Comparison of ENCODE assay signal across 25 cellular contexts in the genomic region with DNA sequence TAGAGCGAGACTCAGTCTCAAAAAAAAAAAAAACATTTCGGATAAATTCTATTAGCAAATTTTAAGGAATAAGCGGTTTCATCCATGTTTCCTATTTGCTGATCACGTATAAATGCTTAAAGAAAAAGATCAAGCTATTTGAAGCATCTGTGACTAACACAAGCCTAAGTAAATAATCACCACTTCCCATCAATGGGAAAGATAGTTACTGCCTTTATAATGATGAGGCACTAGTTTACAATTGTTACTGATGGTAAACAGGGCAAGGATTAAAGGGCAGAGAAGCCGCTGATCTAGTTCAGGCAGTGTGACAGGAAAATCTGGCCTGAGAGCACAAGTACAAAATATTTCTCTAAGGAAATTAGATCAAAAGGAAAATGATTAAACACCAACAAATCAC. TPM values are rescaled to one million over a fixed set of nuclear protein-coding genes. Genes with fewer than 3 reads are reported as not detected.
A peak's percentile ranks its signal among the peaks of the same experiment; 100 is the strongest.
DNase-seq lines count a peak whose midpoint lies in the region; ATAC-seq and TF ChIP-seq lines count a peak whose summit lies in the region.
"Had no signal": no experiment of that assay in that cellular context is flagged by ENCODE, and none has a peak within 500 bp of the region (broad histone marks: within the 10 kb centered on the region; RNA-seq: fewer than 3 reads in every experiment).

No MANE protein-coding gene starts in this region.

- H3K36me3 ChIP-seq in HUES6 (ENCODE audit: control insufficient read depth, insufficient read depth, low read length), result peaks cover 56% of the 10 kb centered on the region
- H3K36me3 ChIP-seq in liver (ENCODE audit: control insufficient read depth in 4 of 4, insufficient read depth in 3 of 4, low read depth in 1 of 4, low read length in 3 of 4), result peaks cover 2 to 21% (median 8%) of the 10 kb centered on the region in 4 donors

- peak; percentile 17 to 31 for TF ChIP-seq RAD21 in liver (IDR thresholded peaks at IDR 0.05)

- CTCF ChIA-PET in RWPE1 (lab: Yijun Ruan, JAX), result no interaction called here

- peak; percentile 76 for DNase-seq in epithelial cell of esophagus (ENCODE audit: low read depth)
- no peak for DNase-seq in NCI-H1105 treated with DMSO at 0.1 percent for 48 hours (lab: John Stamatoyannopoulos, UW)
- DNase-seq in activated CD4-positive, alpha-beta T cell treated with anti-CD3 and anti-CD28 coated beads for 4 hours, result no peak
- no peak for DNase-seq in RWPE1 (ENCODE audit: low spot score)
- DNase-seq in omental fat pad (ENCODE audit: low spot score), result no peak
- DNase-seq: DND-41, GOT3, HCEC 1CT, MV-4-11, NCI-H1694 treated with DMSO at 0.1 percent for 48 hours, NCI-H2081 treated with DMSO at 0.1 percent for 48 hours, NCI-H2171 treated with DMSO at 0.1 percent for 48 hours, NCI-H524 treated with DMSO at 0.1 percent for 48 hours, NCI-H82, Peyer's patch had no signal

- no peaks in the 10 kb centered on the region for H3K9me3 ChIP-seq in HUES6 (ENCODE audit: control insufficient read depth, insufficient read depth, low read depth, low read length)
- no peaks in the 10 kb centered on the region for H3K9me3 ChIP-seq in liver (ENCODE audit: control insufficient read depth in 4 of 4, low read length in 3 of 4)
- H3K9me3 ChIP-seq: Peyer's patch, SJSA1 had no signal

- H3K4me1 ChIP-seq in HUES6 (ENCODE audit: control insufficient read depth, insufficient read depth, low read length) (peaks cover 4% of the 10 kb centered on the region; the same call in 1 of the 2 replicates), liver (ENCODE audit: control insufficient read depth in 4 of 4, insufficient read depth in 4 of 4, low read length in 3 of 4) (peaks cover 14 to 34% (median 19%) of the 10 kb centered on the region in 4 donors)
- H3K4me1 ChIP-seq: Peyer's patch, SJSA1 had no signal

- H3K4me3 ChIP-seq in HUES6 (ENCODE audit: low read depth, low read length) (no peak overlapping the region), epithelial cell of esophagus (ENCODE audit: low read length) (no peak overlapping the region), liver (ENCODE audit: low read depth in 1 of 3, low read length in 3 of 3) (no peak overlapping the region)
- H3K4me3 ChIP-seq: GM12878, Peyer's patch, SJSA1 had no signal

- H3K27me3 ChIP-seq in HUES6 (ENCODE audit: control insufficient read depth, insufficient read depth, low read length), result no peaks in the 10 kb centered on the region
- no peaks in the 10 kb centered on the region for H3K27me3 ChIP-seq in liver (ENCODE audit: control insufficient read depth in 4 of 4, insufficient read depth in 4 of 4, low read length in 3 of 4)
- H3K27me3 ChIP-seq: Peyer's patch, SJSA1 had no signal

- TF ChIP-seq CTCF in 22Rv1 (IDR thresholded peaks at IDR 0.05) (no peak), epithelial cell of esophagus (IDR thresholded peaks at IDR 0.05; ENCODE audit: insufficient read depth, low read depth, low read length, missing control alignments) (no peak), liver (IDR thresholded peaks at IDR 0.05; ENCODE audit: low read depth, low read length, missing input control) (no peak), RWPE1 (conservative IDR thresholded peaks at IDR 0.05; ENCODE audit: low read depth) (no peak), omental fat pad (IDR thresholded peaks at IDR 0.05) (no peak)

- POLR2A ChIA-PET in RWPE1 (lab: Yijun Ruan, JAX; ENCODE audit: low non-redundant PET), result no interaction called here

- ATAC-seq in omental fat pad (ENCODE audit: low FRiP score), result no peak
- ATAC-seq: GM12878, Right ventricle myocardium inferior had no signal

- H3K9ac ChIP-seq in HUES6 (ENCODE audit: low read length), result no peak overlapping the region
- no peak overlapping the region for H3K9ac ChIP-seq in liver (ENCODE audit: low read depth in 1 of 2, low read length in 2 of 2)

- peak overlapping the region; percentile 5; the same call in 1 of the 2 replicates for H3K27ac ChIP-seq in 22Rv1
- H3K27ac ChIP-seq in HUES6 (ENCODE audit: low read depth, low read length), result 0 out of 2 replicates have a peak overlapping the region, but pooled peaks have one; percentile 0
- peak overlapping the region; percentile 86 to 87 for H3K27ac ChIP-seq in liver (ENCODE audit: low read depth in 1 of 2, low read length in 2 of 2)
- no peak overlapping the region for H3K27ac ChIP-seq in RWPE1
- H3K27ac ChIP-seq: HL-60, Peyer's patch, SJSA1 had no signal

- 67% methylated on average over 5 of the region's 5 CpGs for WGBS in liver

TF ChIP-seq in liver, 16 proteins besides CTCF, POLR2A, EP300 and RAD21:
- TF ChIP-seq FOXA2 (IDR thresholded peaks at IDR 0.05), result peak; percentile 98
- no peak for TF ChIP-seq NR2F2 (IDR thresholded peaks at IDR 0.05)
- TF ChIP-seq, protein P1, sequence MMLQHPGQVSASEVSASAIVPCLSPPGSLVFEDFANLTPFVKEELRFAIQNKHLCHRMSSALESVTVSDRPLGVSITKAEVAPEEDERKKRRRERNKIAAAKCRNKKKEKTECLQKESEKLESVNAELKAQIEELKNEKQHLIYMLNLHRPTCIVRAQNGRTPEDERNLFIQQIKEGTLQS (IDR thresholded peaks at IDR 0.05), result no peak
- TF ChIP-seq HNF4A (conservative IDR thresholded peaks at IDR 0.05), result peak; percentile 80 to 96
- TF ChIP-seq EGR1 (IDR thresholded peaks at IDR 0.05; ENCODE audit: low read depth in 2 of 2), result no peak
- no peak for TF ChIP-seq TAF1 (conservative IDR thresholded peaks at IDR 0.05)
- TF ChIP-seq RXRA (IDR thresholded peaks at IDR 0.05), result peak; percentile 36 to 81
- TF ChIP-seq REST (IDR thresholded peaks at IDR 0.05), result peak; percentile 82
- peak; percentile 56 for TF ChIP-seq YY1 (IDR thresholded peaks at IDR 0.05)
- peak; percentile 35 to 83 for TF ChIP-seq JUND (IDR thresholded peaks at IDR 0.05)
- peak; percentile 45 for TF ChIP-seq HNF4G (IDR thresholded peaks at IDR 0.05)
- TF ChIP-seq MAX (IDR thresholded peaks at IDR 0.05), result peak; percentile 43
- TF ChIP-seq, protein P2, sequence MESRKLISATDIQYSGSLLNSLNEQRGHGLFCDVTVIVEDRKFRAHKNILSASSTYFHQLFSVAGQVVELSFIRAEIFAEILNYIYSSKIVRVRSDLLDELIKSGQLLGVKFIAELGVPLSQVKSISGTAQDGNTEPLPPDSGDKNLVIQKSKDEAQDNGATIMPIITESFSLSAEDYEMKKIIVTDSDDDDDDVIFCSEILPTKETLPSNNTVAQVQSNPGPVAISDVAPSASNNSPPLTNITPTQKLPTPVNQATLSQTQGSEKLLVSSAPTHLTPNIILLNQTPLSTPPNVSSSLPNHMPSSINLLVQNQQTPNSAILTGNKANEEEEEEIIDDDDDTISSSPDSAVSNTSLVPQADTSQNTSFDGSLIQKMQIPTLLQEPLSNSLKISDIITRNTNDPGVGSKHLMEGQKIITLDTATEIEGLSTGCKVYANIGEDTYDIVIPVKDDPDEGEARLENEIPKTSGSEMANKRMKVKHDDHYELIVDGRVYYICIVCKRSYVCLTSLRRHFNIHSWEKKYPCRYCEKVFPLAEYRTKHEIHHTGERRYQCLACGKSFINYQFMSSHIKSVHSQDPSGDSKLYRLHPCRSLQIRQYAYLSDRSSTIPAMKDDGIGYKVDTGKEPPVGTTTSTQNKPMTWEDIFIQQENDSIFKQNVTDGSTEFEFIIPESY (IDR thresholded peaks at IDR 0.05), result no peak
- TF ChIP-seq SP1 (IDR thresholded peaks at IDR 0.05), result peak; percentile 69
- TF ChIP-seq FOXA1 (IDR thresholded peaks at IDR 0.05), result peak; percentile 98
- peak in 1 of 2 donors; percentile 37 for TF ChIP-seq GABPA (IDR thresholded peaks at IDR 0.05 in 1 of 2, conservative IDR thresholded peaks at IDR 0.05 in 1 of 2)
TF ChIP-seq in liver: peak in this region for 11.

RNA-seq across cellular contexts. Expression of gene CLPX, which starts 13.7 kb away (rescaled TPM):
- 10 to 100 TPM; 39.0 to 79.4 TPM for total RNA-seq in liver
- 10 to 100 TPM; 24.8 to 43.1 TPM for polyA plus RNA-seq in liver
- 10 to 100 TPM; 30.2 to 58.8 (median 37.7) TPM for total RNA-seq in omental fat pad

RNA-seq across cellular contexts. Expression of gene PDCD7, which starts 37.8 kb away (rescaled TPM):
- 1 to 10 TPM; 8.5 to 9.5 TPM for total RNA-seq in liver
- polyA plus RNA-seq in liver, result 1 to 10 TPM; 3.0 to 4.9 TPM
- total RNA-seq in omental fat pad, result 10 to 100 TPM; 14.8 to 20.3 (median 17.3) TPM

RNA-seq across cellular contexts. Expression of gene CILP, which starts 39.8 kb away (rescaled TPM):
- total RNA-seq in liver (1 to 10 TPM in 1 of 2 donors, under 1 TPM in 1; 0.28 to 2.6 TPM), omental fat pad (100 to 1,000 TPM in 2 of 4 donors, 10 to 100 TPM in 2; 27.2 to 434 (median 75.3) TPM)
- under 1 TPM; 0.36 to 0.52 TPM for polyA plus RNA-seq in liver
- total RNA-seq: A172, SJSA1 had no signal
- polyA plus RNA-seq: CD14-positive monocyte, IgD-negative memory B cell had no signal

RNA-seq across cellular contexts. Expression of gene UBAP1L, which starts 56.4 kb away (rescaled TPM):
- total RNA-seq in liver (1 to 10 TPM in 1 of 2 donors, under 1 TPM in 1; 0.79 to 6.9 TPM), omental fat pad (1 to 10 TPM; 2.9 to 5.6 (median 4.6) TPM)
- 1 to 10 TPM in 1 of 2 donors, under 1 TPM in 1; 0.57 to 1.0 TPM for polyA plus RNA-seq in liver
- polyA plus RNA-seq: CD14-positive monocyte had no signal

Comparison
In these comparisons a context has a peak if more than half of its experiments do, and no peak if none do; other contexts are left out.
1. RNA of gene CILP, which starts 39.8 kb away (total RNA-seq): 27.2 to 434 TPM in omental fat pad; 0.28 to 2.6 TPM in liver; every median in the first group is over 4 times any median in the second.